ENCODE assay signal across 23 cellular contexts in the genomic region with DNA sequence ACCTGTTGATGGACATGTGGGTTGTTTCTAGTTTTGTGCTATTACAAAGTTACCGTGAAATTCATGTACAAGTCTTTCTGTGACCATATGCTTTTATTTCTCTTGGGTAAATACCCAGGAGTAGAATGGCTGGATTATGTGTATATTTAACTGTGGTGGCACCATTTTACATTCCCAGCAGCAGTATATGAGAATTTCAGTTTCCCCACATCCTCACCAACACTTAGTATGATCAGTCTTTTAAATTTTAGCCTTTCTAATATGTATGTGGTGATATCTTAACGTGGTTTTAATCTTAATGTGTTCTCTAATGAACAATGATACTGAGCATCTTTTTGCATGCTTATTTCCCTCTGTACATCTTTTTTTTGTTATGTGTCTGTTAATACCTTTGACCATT. TPM values are rescaled to one million over a fixed set of nuclear protein-coding genes. Genes with fewer than 3 reads are reported as not detected.
DNase-seq lines count a peak whose midpoint lies in the region; FAIRE-seq and TF ChIP-seq lines count a peak whose summit lies in the region.
"Had no signal": no experiment of that assay in that cellular context is flagged by ENCODE, and none has a peak within 500 bp of the region (broad histone marks: within the 10 kb centered on the region; RNA-seq: fewer than 3 reads in every experiment).

No MANE protein-coding gene starts in this region.

- no peak for TF ChIP-seq POLR2A in H1 (IDR thresholded peaks at IDR 0.05; ENCODE audit: control extremely low read depth in 1 of 2, low read depth in 2 of 2, low read length in 2 of 2)

- no peaks in the 10 kb centered on the region for H3K79me2 ChIP-seq in H1 (ENCODE audit: control insufficient read depth in 1 of 2, insufficient read depth in 2 of 2, low read length in 2 of 2)

- H2BK20ac ChIP-seq in H1 (ENCODE audit: low read length) = no peak overlapping the region

- TF ChIP-seq RAD21 in H1 (IDR thresholded peaks at IDR 0.05 in 1 of 2, conservative IDR thresholded peaks at IDR 0.05 in 1 of 2; ENCODE audit: low read depth in 2 of 2, low read length in 2 of 2) = no peak

- FAIRE-seq in H1 (lab: Jason Lieb, UNC) = no peak
- FAIRE-seq: A204.1, GM12878 had no signal

- H3K56ac ChIP-seq in H1 (replicated peaks; ENCODE audit: insufficient read length, low read depth, low read length) = no peak overlapping the region

- no peak overlapping the region for H4K91ac ChIP-seq in H1 (replicated peaks; ENCODE audit: insufficient read length, low read length)

- no peak overlapping the region for H3K9ac ChIP-seq in H1 (replicated peaks in 1 of 4; ENCODE audit: extremely low read depth in 1 of 4, low read depth in 3 of 4, low read length in 3 of 4)
- H3K9ac ChIP-seq: BLaER1 had no signal

- H4K5ac ChIP-seq in H1 (ENCODE audit: insufficient read length, low read depth, low read length) = no peak overlapping the region

- H3K4me1 ChIP-seq in HEK293 (ENCODE audit: control insufficient read depth, insufficient read depth, low read length) (no peaks in the 10 kb centered on the region), H1 (replicated peaks in 1 of 4; ENCODE audit: control insufficient read depth in 3 of 4, insufficient read depth in 4 of 4, low read length in 3 of 4) (peaks cover 0 to 2% (median 0%) of the 10 kb centered on the region in 4 experiments; a peak in 1 of 7 replicates)
- H3K4me1 ChIP-seq: BE2C, BLaER1 had no signal

- H2BK120ac ChIP-seq in H1 (replicated peaks; ENCODE audit: low read depth, low read length) = no peak overlapping the region

- no peak overlapping the region for H3K27ac ChIP-seq in HEK293 (ENCODE audit: extremely low read depth, low read depth, low read length)
- no peak overlapping the region for H3K27ac ChIP-seq in H1 (ENCODE audit: low read depth, low read length)
- H3K27ac ChIP-seq: BLaER1 had no signal

- CTCF ChIA-PET in HEK293 (lab: Yijun Ruan, JAX) (no interaction called here), H1 (lab: Charles Lee; ENCODE audit: partially characterized antibody) (interaction anchor here (1.1 kb wide), 1 partner anchor 8 kb away, joined by 3 read pairs; no protein-coding TSS in a partner anchor)

- POLR2A ChIA-PET in HEK293 (lab: Yijun Ruan, JAX) (no interaction called here), H1 (lab: Charles Lee; ENCODE audit: partially characterized antibody) (no interaction called here)

- no peaks in the 10 kb centered on the region for H3K23me2 ChIP-seq in H1 (ENCODE audit: low read depth, low read length)

- no peak overlapping the region for H3K4ac ChIP-seq in H1 (replicated peaks; ENCODE audit: insufficient read length, low read depth, low read length)

- TF ChIP-seq EP300 in H1 (IDR thresholded peaks at IDR 0.05; ENCODE audit: borderline replicate concordance in 1 of 2, low read depth in 2 of 2, low read length in 2 of 2) = no peak

- H2BK5ac ChIP-seq in H1 (ENCODE audit: low read depth, low read length) = no peak overlapping the region

- no peaks in the 10 kb centered on the region for H3K36me3 ChIP-seq in HEK293 (ENCODE audit: control insufficient read depth in 2 of 2, insufficient read depth in 1 of 2, low read length in 2 of 2)
- no peaks in the 10 kb centered on the region for H3K36me3 ChIP-seq in H1 (ENCODE audit: control insufficient read depth in 2 of 4, insufficient read depth in 4 of 4, low read length in 3 of 4)
- H3K36me3 ChIP-seq: BE2C had no signal

- TF ChIP-seq CTCF in HEK293 (tag by site-specific recombination; IDR thresholded peaks at IDR 0.05) (no peak), H1 (IDR thresholded peaks at IDR 0.05; ENCODE audit: control extremely low read depth in 1 of 3, insufficient read depth in 1 of 3, low read depth in 1 of 3, low read length in 3 of 3) (no peak)

- H3K23ac ChIP-seq in H1 (ENCODE audit: insufficient read length) = no peak overlapping the region

- DNase-seq in H1 (ENCODE audit: low read depth in 1 of 2, low spot score in 2 of 2) (no peak), NCI-H1694 (lab: John Stamatoyannopoulos, UW) (no peak), OCI-M2 (lab: John Stamatoyannopoulos, UW; ENCODE audit: unreplicated experiment) (no peak)
- no peak for DNase-seq in stimulated activated CD4-positive, alpha-beta T cell treated with anti-CD3 and anti-CD28 coated beads, Interleukin-2, amount 100 ng/mL, for 48 hours
- DNase-seq: 8988T; ACHN; BE2C; C1 segment of cervical spinal cord; CD4-positive, alpha-beta memory T cell; CD4-positive, CD25-positive, alpha-beta regulatory T cell; CD8-positive, alpha-beta memory T cell; COR-L47; DMS 273 treated with DMSO at 0.1 percent for 48 hours; DMS153; DMS53; DMS79; DND-41; EL; GDM1 had no signal

- H2AK5ac ChIP-seq in H1 (ENCODE audit: low read depth, low read length) = no peak overlapping the region

- H2AFZ ChIP-seq in H1 (ENCODE audit: low read length) = no peak overlapping the region

- H3K9me3 ChIP-seq in HEK293 (ENCODE audit: control insufficient read depth, insufficient read depth, low read depth, low read length) = no peaks in the 10 kb centered on the region
- H3K9me3 ChIP-seq in H1 (ENCODE audit: insufficient read depth in 2 of 2, low read depth in 1 of 2, low read length in 1 of 2) = peaks cover 4 to 6% of the 10 kb centered on the region in 2 experiments; a peak in 2 of 4 replicates
- H3K9me3 ChIP-seq: BE2C had no signal

- H3K4me2 ChIP-seq in H1 (ENCODE audit: insufficient read depth in 1 of 2, low read depth in 2 of 2, low read length in 2 of 2) = no peak overlapping the region
- H3K4me2 ChIP-seq: BLaER1 had no signal

- no peak overlapping the region for H3K4me3 ChIP-seq in HEK293 (ENCODE audit: low read depth, low read length)
- no peak overlapping the region for H3K4me3 ChIP-seq in H1 (ENCODE audit: extremely low read depth in 1 of 4, insufficient read depth in 2 of 4, low read depth in 3 of 4, low read length in 4 of 4)
- H3K4me3 ChIP-seq: BLaER1, GM12878 had no signal

- no peak overlapping the region for H4K8ac ChIP-seq in H1 (ENCODE audit: extremely low read depth, insufficient read depth, low read length)

- no peak overlapping the region for H2BK12ac ChIP-seq in H1 (ENCODE audit: low read depth, low read length)

- 87% methylated on average over 2 of the region's 2 CpGs; no CpG with 5 or more reads in 1 of the 2 experiments for WGBS in H1 (ENCODE audit: extremely low coverage in 1 of 2, insufficient coverage in 1 of 2, insufficient read length in 1 of 2, insufficient replicate concordance in 2 of 2, low coverage in 1 of 2, low lambda C conversion rate in 2 of 2, missing lambda C conversion rate in 1 of 2), 2 experiments

- no peaks in the 10 kb centered on the region for H3K27me3 ChIP-seq in H1 (replicated peaks in 1 of 4; ENCODE audit: control insufficient read depth in 3 of 4, extremely low read depth in 1 of 4, insufficient read depth in 3 of 4, low read length in 3 of 4)
- H3K27me3 ChIP-seq: BE2C, BLaER1 had no signal

- no peak overlapping the region for H3K18ac ChIP-seq in H1 (ENCODE audit: extremely low read depth, low read length)

- H4K20me1 ChIP-seq in H1 (replicated peaks in 1 of 2; ENCODE audit: control insufficient read depth in 1 of 2, insufficient read depth in 2 of 2, low read length in 2 of 2) = no peaks in the 10 kb centered on the region
- H4K20me1 ChIP-seq: BLaER1 had no signal

- H3K14ac ChIP-seq in H1 (ENCODE audit: insufficient read length) = no peak overlapping the region

- no peaks in the 10 kb centered on the region for H3K79me1 ChIP-seq in H1 (ENCODE audit: low read depth, low read length)

- H2BK15ac ChIP-seq in H1 (ENCODE audit: low read length) = no peak overlapping the region

TF ChIP-seq in HEK293, 187 proteins besides CTCF, POLR2A, EP300 and RAD21:
- TF ChIP-seq ZSCAN16 (tag by site-specific recombination; IDR thresholded peaks at IDR 0.05) (no peak), ZNF184 (tag by site-specific recombination; IDR thresholded peaks at IDR 0.05) (peak; percentile 99)

TF ChIP-seq in H1, 55 proteins besides CTCF, POLR2A, EP300 and RAD21:
- TF ChIP-seq SP1 (IDR thresholded peaks at IDR 0.05; ENCODE audit: low read depth, low read length) (no peak), TCF12 (IDR thresholded peaks at IDR 0.05; ENCODE audit: low read depth, low read length) (no peak), KDM1A (IDR thresholded peaks at IDR 0.05; ENCODE audit: borderline replicate concordance, low read length) (0 out of 2 replicates have a peak, but pooled peaks have one; percentile 14), CBX5 (IDR thresholded peaks at IDR 0.05; ENCODE audit: low read depth, low read length) (no peak)

RNA-seq across cellular contexts. Expression of gene GALNT10, which starts 36.6 kb away (rescaled TPM):
- 15.2 and 15.5 TPM in 2 replicates for total RNA-seq in H1 (2021; fragmentation: NEBNext Ultra II Directional; extraction: Animal tissue kit (Norgen Biotek cat#: 25700))
- 4.6 and 5.1 TPM in 2 replicates for polyA plus RNA-seq in H1 (2011; rRNA removed)
- 7.7 TPM for polyA plus RNA-seq in H1 (2011; cell fraction: cytosol; rRNA removed)
- 15.9 TPM for polyA plus RNA-seq in H1 (2011; cell fraction: nucleus; rRNA removed)
- polyA plus RNA-seq in H1 (2012, experiment 1 of 2) = 7.3 to 11.0 TPM (median 8.5 TPM) in 4 replicates
- 5.7 TPM for polyA plus RNA-seq in H1 (2012, experiment 2 of 2)
- polyA plus RNA-seq in H1 (2013, experiment 1 of 2) = 16.8 TPM
- polyA plus RNA-seq in H1 (2013, experiment 2 of 2) = 21.6 TPM
- 21.7 and 44.6 TPM in 2 replicates for polyA minus RNA-seq in H1 (2011; rRNA and poly(A)+ RNA removed)
- polyA minus RNA-seq in H1 (2011; cell fraction: cytosol; rRNA and poly(A)+ RNA removed) = 8.4 TPM
- polyA minus RNA-seq in H1 (2011; cell fraction: nucleus; rRNA and poly(A)+ RNA removed) = 25.8 TPM
